Comparison of ENCODE assay signal across 8 cellular contexts in the genomic region with DNA sequence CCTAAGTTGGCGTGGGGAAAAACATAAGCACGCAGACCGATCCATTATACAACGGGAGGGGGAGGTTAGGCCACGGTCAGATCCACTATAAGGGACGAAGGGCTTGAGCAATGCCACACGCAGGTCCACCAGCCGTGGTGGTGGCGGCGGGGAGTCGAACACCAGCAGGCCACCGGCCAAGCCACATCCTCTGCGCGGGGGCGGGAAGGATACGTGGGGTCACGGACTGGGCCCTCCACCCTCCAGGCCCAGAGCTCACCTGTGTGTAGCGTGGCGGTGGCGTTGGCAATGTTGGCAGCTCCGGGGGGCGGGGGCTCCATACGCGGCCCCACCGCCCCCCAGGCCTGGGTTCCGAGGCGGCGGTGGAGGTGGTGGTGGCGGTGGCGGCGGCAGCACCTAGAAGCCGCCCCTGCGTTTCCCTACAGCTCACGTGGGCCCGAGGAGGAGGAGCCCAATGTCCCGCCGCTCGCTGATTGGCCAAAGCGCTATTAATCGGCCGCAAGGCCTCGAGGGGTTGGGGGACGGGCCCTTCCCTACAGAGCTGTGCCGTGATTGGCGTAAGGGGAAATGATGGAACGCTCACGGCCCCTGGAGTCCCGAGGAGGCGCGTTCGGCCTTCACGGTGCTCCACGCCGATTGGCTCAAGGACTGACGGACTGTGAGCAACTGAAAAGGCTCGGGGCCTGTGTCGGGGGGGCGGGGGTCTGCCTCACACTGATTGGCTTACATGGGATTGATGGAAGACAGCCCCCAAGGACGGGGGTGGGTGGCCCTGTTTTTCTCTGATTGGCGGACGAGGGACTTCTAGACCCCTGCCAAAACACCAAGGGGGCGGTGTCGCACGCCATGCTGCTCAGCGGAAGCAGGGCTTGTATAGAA. TPM values are rescaled to one million over a fixed set of nuclear protein-coding genes. Genes with fewer than 3 reads are reported as not detected.
DNase-seq lines count a peak whose midpoint lies in the region; ATAC-seq, FAIRE-seq and TF ChIP-seq lines count a peak whose summit lies in the region.

A gene with protein sequence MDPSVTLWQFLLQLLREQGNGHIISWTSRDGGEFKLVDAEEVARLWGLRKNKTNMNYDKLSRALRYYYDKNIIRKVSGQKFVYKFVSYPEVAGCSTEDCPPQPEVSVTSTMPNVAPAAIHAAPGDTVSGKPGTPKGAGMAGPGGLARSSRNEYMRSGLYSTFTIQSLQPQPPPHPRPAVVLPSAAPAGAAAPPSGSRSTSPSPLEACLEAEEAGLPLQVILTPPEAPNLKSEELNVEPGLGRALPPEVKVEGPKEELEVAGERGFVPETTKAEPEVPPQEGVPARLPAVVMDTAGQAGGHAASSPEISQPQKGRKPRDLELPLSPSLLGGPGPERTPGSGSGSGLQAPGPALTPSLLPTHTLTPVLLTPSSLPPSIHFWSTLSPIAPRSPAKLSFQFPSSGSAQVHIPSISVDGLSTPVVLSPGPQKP (minus strand): TSS at position 400 of the 879 bp plus-strand sequence. CDS start 9,122 bp downstream, outside the sequence.

- H4K20me1 ChIP-seq in OCI-LY3 (ENCODE audit: insufficient read depth, low read length) (no peaks in the 10 kb centered on the region; the same call in 1 of the 2 replicates), endothelial cell of umbilical vein (replicated peaks; ENCODE audit: control insufficient read depth, extremely low read depth, insufficient read depth, low read length) (no peaks in the 10 kb centered on the region)

- H3K27me3 ChIP-seq in OCI-LY3 (ENCODE audit: low read depth, low read length) = no peaks in the 10 kb centered on the region
- no peaks in the 10 kb centered on the region for H3K27me3 ChIP-seq in endothelial cell of umbilical vein (ENCODE audit: control insufficient read depth in 2 of 2, insufficient read depth in 2 of 2, low read length in 2 of 2)

- CTCF ChIA-PET in endothelial cell of umbilical vein (lab: Charles Lee) = interaction anchor here (1.0 kb wide), 1 partner anchor 68 kb away, joined by 3 read pairs; a partner anchor contains a TSS

- H3K27ac ChIP-seq in OCI-LY3 (ENCODE audit: low read length) (peak within 1 kb of the TSS; percentile 50), endothelial cell of umbilical vein (ENCODE audit: insufficient read depth, low read depth, low read length) (peak within 1 kb of the TSS; percentile 21)

- H3K9ac ChIP-seq in OCI-LY3 (ENCODE audit: low read length) (peak within 1 kb of the TSS; percentile 92), endothelial cell of umbilical vein (replicated peaks; ENCODE audit: extremely low read depth, insufficient read depth, low read length) (peak within 1 kb of the TSS; percentile 52)

- POLR2A ChIA-PET in endothelial cell of umbilical vein (lab: Charles Lee) = interaction anchor here (0.8 kb wide), 1 partner anchor 95 kb away, joined by 3 read pairs; no protein-coding TSS in a partner anchor

- H3K36me3 ChIP-seq in OCI-LY3 (replicated peaks; ENCODE audit: low read depth, low read length) (peaks cover 17% of the 10 kb centered on the region), endothelial cell of umbilical vein (ENCODE audit: control insufficient read depth in 2 of 2, extremely low read depth in 1 of 2, insufficient read depth in 2 of 2, low read length in 2 of 2) (peaks cover 2 to 3% of the 10 kb centered on the region in 2 experiments)

- H3K9me3 ChIP-seq in OCI-LY3 (ENCODE audit: insufficient read depth, low read length) (no peaks in the 10 kb centered on the region), endothelial cell of umbilical vein (replicated peaks; ENCODE audit: control insufficient read depth, insufficient read depth, low read length) (no peaks in the 10 kb centered on the region)

- dilution Hi-C loops in endothelial cell of umbilical vein (cut with MboI; ENCODE audit: extremely low pct_ligation_motif_present, low sequenced_read_pairs) = no loop called here

- no peaks in the 10 kb centered on the region for H3K9me1 ChIP-seq in endothelial cell of umbilical vein (replicated peaks; ENCODE audit: control insufficient read depth, extremely low read depth, insufficient read depth, low read length)

- DNase-seq in D341Med (ENCODE audit: low spot score) = peak; percentile 89
- DNase-seq in HuH-7 (ENCODE audit: low spot score) = peak; percentile 79
- DNase-seq in activated T-cell treated with anti-CD3 and anti-CD28 coated beads for 24 hours (ENCODE audit: low read depth) = peak; percentile 82
- DNase-seq in endothelial cell of umbilical vein (ENCODE audit: low read depth, low spot score) = peak; percentile 98
- peak; percentile 87 for DNase-seq in middle frontal gyrus (ENCODE audit: extremely low spot score, low spot score)
- peak; percentile 70 to 79 for DNase-seq in stimulated activated CD8-positive, alpha-beta memory T cell treated with anti-CD3 and anti-CD28 coated beads, Interleukin-2, amount 100 ng/mL, for 48 hours (ENCODE audit: low read depth in 2 of 2)

- H3K79me2 ChIP-seq in OCI-LY3 (ENCODE audit: low read length) (peaks cover 33% of the 10 kb centered on the region), endothelial cell of umbilical vein (ENCODE audit: control insufficient read depth, insufficient read depth, low read length) (peaks cover 10% of the 10 kb centered on the region)

- intact Hi-C loops in endothelial cell of umbilical vein (cut with micrococcal nuclease) = loop anchor here (1.0 to 2.0 kb wide), 2 partner anchors 8 to 376 kb away; no protein-coding TSS in a partner anchor

- no peak for TF ChIP-seq CTCF in OCI-LY3 (IDR thresholded peaks at IDR 0.05; ENCODE audit: low read depth, low read length)
- TF ChIP-seq CTCF in endothelial cell of umbilical vein (IDR thresholded peaks at IDR 0.05; ENCODE audit: extremely low read depth in 1 of 2, insufficient read depth in 1 of 2, low read depth in 1 of 2, low read length in 2 of 2) = no peak

- H3K4me2 ChIP-seq in OCI-LY3 (ENCODE audit: low read length) (peak within 1 kb of the TSS; percentile 95), endothelial cell of umbilical vein (ENCODE audit: insufficient read depth, low read length) (peak within 1 kb of the TSS; percentile 66)

- no TSS peak for BruUV-seq in endothelial cell of umbilical vein (replicated peaks; lab: Mats Ljungman, UMichigan)

- peak within 1 kb of the TSS; percentile 100 for H3K4me3 ChIP-seq in OCI-LY3 (ENCODE audit: low read length)
- peak within 1 kb of the TSS; percentile 19 to 88 (median 56) for H3K4me3 ChIP-seq in endothelial cell of umbilical vein (replicated peaks in 1 of 3; ENCODE audit: insufficient read depth in 1 of 3, low read depth in 1 of 3, low read length in 3 of 3)

- H2AFZ ChIP-seq in OCI-LY3 (ENCODE audit: low read depth, low read length) (peak within 1 kb of the TSS; percentile 51; the same call in 1 of the 2 replicates), endothelial cell of umbilical vein (ENCODE audit: low read depth, low read length) (peak within 1 kb of the TSS; percentile 38)

- FAIRE-seq in endothelial cell of umbilical vein (lab: Jason Lieb, UNC) = peak; percentile 100

- peak; percentile 86 for ATAC-seq in GM21515 (IDR thresholded peaks at IDR 0.05; ENCODE audit: unreplicated experiment)

- no peak for TF ChIP-seq POLR2A in endothelial cell of umbilical vein (IDR thresholded peaks at IDR 0.05; ENCODE audit: low read depth, low read length)

- H3K4me1 ChIP-seq in OCI-LY3 (ENCODE audit: low read length) = peaks cover 20% of the 10 kb centered on the region
- H3K4me1 ChIP-seq in endothelial cell of umbilical vein (ENCODE audit: control insufficient read depth, extremely low read depth, insufficient read depth, low read length) = peaks cover 14% of the 10 kb centered on the region

TF ChIP-seq in endothelial cell of umbilical vein, 7 proteins besides CTCF, POLR2A, EP300 and RAD21:
- TF ChIP-seq MYC (IDR thresholded peaks at IDR 0.05; ENCODE audit: low read depth, low read length) (no peak), POLR2AphosphoS5 (IDR thresholded peaks at IDR 0.05; ENCODE audit: insufficient read depth, low read depth, low read length) (peak; percentile 19), JUN (IDR thresholded peaks at IDR 0.05; ENCODE audit: borderline replicate concordance, insufficient read depth, insufficient read length, low read depth) (no peak)

RNA-seq across cellular contexts. Expression of the gene that starts here (rescaled TPM):
- total RNA-seq in endothelial cell of umbilical vein = 27.5 and 28.7 TPM in 2 replicates
- 18.3 and 21.0 TPM in 2 replicates for polyA plus RNA-seq in endothelial cell of umbilical vein
- polyA plus RNA-seq in endothelial cell of umbilical vein (2011; cell fraction: cytosol; rRNA removed) = 12.1 and 15.2 TPM in 2 replicates
- polyA plus RNA-seq in endothelial cell of umbilical vein (2011; cell fraction: nucleus; rRNA removed) = 9.7 and 9.8 TPM in 2 replicates
- 15.9 and 19.6 TPM in 2 replicates for polyA plus RNA-seq in endothelial cell of umbilical vein (2012)
- polyA minus RNA-seq in endothelial cell of umbilical vein = 11.5 and 16.5 TPM in 2 replicates
- 32.8 TPM for polyA minus RNA-seq in endothelial cell of umbilical vein (2011; cell fraction: cytosol; rRNA and poly(A)+ RNA removed)
- polyA minus RNA-seq in endothelial cell of umbilical vein (2011; cell fraction: nucleus; rRNA and poly(A)+ RNA removed) = 7.5 and 9.6 TPM in 2 replicates

Comparison
In these comparisons a context has a peak if more than half of its experiments do, and no peak if none do; other contexts are left out.
1. Peak in every context shown above with its lines: DNase-seq, ATAC-seq, H3K4me3 ChIP-seq and H3K27ac ChIP-seq.